8 cellular contexts compared by ENCODE assay signal in genomic region chr5:173972844-173973613, GRCh38. TPM values are rescaled to one million over a fixed set of nuclear protein-coding genes. Genes with fewer than 3 reads are reported as not detected.
A peak's percentile ranks its signal among the peaks of the same experiment; 100 is the strongest.
DNase-seq lines count a peak whose midpoint lies in the region; ATAC-seq and TF ChIP-seq lines count a peak whose summit lies in the region.

No MANE protein-coding gene starts in this region.

- H3K27me3 Mint-ChIP-seq in endothelial cell (ENCODE audit: unreplicated experiment): peaks cover 3% of the 10 kb centered on the region

- no peak overlapping the region for H3K27ac Mint-ChIP-seq in endothelial cell (ENCODE audit: unreplicated experiment)

- no peaks in the 10 kb centered on the region for H3K9me3 ChIP-seq in mesodermal cell (ENCODE audit: control insufficient read depth, low read length)

- no peaks in the 10 kb centered on the region for H3K36me3 ChIP-seq in mesodermal cell (ENCODE audit: control insufficient read depth, insufficient read depth, low read length)

- ATAC-seq in GM18511 (IDR thresholded peaks at IDR 0.05; ENCODE audit: unreplicated experiment) (peak; percentile 80), HG03571 (IDR thresholded peaks at IDR 0.05; ENCODE audit: unreplicated experiment) (peak; percentile 78)

- peaks cover 26% of the 10 kb centered on the region for H3K4me1 ChIP-seq in mesodermal cell (ENCODE audit: control insufficient read depth, insufficient read depth, low read length, poor library complexity, severe bottlenecking)

- no peaks in the 10 kb centered on the region for H3K36me3 Mint-ChIP-seq in endothelial cell (ENCODE audit: low read depth, unreplicated experiment)

- DNase-seq in A172 (ENCODE audit: low spot score): peak; percentile 91
- DNase-seq in NOMO-1 treated with DMSO at 0.1 percent for 48 hours (lab: John Stamatoyannopoulos, UW; ENCODE audit: unreplicated experiment): peak; percentile 53
- peak; percentile 31 for DNase-seq in activated CD8-positive, alpha-beta memory T cell treated with anti-CD3 and anti-CD28 coated beads, Interleukin-2, amount 50 U/mL, for 1 hour (ENCODE audit: extremely low read depth)
- DNase-seq in endothelial cell (ENCODE audit: low spot score): peak; percentile 85
- peak; percentile 30 for DNase-seq in stimulated activated CD8-positive, alpha-beta memory T cell treated with anti-CD3 and anti-CD28 coated beads, Interleukin-12 subunit alpha, Interleukin-12 subunit beta, amount 100 ng/mL, for 4 hours (ENCODE audit: low read depth)

- H3K4me1 Mint-ChIP-seq in endothelial cell (ENCODE audit: unreplicated experiment): no peaks in the 10 kb centered on the region

- H3K9me3 Mint-ChIP-seq in endothelial cell (ENCODE audit: unreplicated experiment): no peaks in the 10 kb centered on the region

- H3K4me3 Mint-ChIP-seq in endothelial cell (ENCODE audit: unreplicated experiment): peak overlapping the region; percentile 85

- TF ChIP-seq CTCF in endothelial cell (IDR thresholded peaks at IDR 0.05; ENCODE audit: unreplicated experiment): peak; percentile 86

- 40 to 47% methylated on average over 17 to 23 of the region's 31 CpGs for WGBS in mesodermal cell (ENCODE audit: insufficient coverage in 2 of 2), 2 experiments

- no peak overlapping the region for H3K27ac ChIP-seq in mesodermal cell (ENCODE audit: low read depth, low read length, severe bottlenecking)

- H3K4me3 ChIP-seq in mesodermal cell (ENCODE audit: extremely low read depth, insufficient read depth, low read length, poor library complexity, severe bottlenecking): peak overlapping the region; percentile 9

RNA-seq across cellular contexts. Expression of gene C5orf47, which starts 15.9 kb away (rescaled TPM):
- total RNA-seq in A172 (2014; rRNA removed; shearing (Covaris generic)): not detected in 2 replicates
- total RNA-seq in endothelial cell (ENCODE audit: unreplicated experiment): not detected
- not detected for polyA plus RNA-seq in mesodermal cell (2013, experiment 1 of 2)
- not detected for polyA plus RNA-seq in mesodermal cell (2013, experiment 2 of 2)

Comparison
In these comparisons a context has a peak if more than half of its experiments do, and no peak if none do; other contexts are left out.
1. DNase-seq: peak in every context shown above with its lines; median percentile 91 in A172; 85 in endothelial cell; 53 in NOMO-1 treated with DMSO at 0.1 percent for 48 hours; 31 in activated CD8-positive, alpha-beta memory T cell treated with anti-CD3 and anti-CD28 coated beads, Interleukin-2, amount 50 U/mL, for 1 hour; 30 in stimulated activated CD8-positive, alpha-beta memory T cell treated with anti-CD3 and anti-CD28 coated beads, Interleukin-12 subunit alpha, Interleukin-12 subunit beta, amount 100 ng/mL, for 4 hours.